ENCODE assay signal across 19 cellular contexts in the genomic region with DNA sequence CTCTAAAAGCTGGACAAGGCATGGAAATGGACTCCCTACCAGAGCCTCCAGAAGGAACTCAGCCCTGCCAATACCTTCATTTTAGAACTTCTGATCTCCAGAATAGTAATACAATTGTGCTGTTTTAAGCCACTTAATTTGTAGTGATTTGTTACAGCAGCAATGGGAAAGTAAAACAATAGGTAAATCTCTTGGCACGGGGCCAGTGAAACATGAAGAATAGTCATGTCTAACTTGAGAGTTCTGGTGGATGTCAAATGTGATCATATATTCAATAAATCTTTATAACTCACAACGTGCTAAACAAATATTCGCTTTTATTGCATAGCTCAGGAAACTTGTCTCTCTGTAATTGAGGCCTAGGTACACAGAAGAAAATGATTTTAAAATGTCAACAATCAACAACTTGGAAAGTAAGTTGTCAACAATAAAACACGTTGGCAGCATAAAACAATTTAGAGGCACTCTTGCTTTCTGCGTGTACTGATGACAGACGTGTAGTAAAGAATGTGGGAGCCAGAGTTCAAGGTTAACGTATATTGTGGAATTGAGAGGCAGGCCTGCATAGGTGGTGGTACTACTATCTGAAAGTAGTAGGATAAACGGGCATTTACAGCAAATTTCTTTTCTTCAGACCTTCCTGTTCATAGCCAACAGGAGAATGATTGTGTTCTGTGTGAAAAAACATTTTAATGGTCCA.
A peak's percentile ranks its signal among the peaks of the same experiment; 100 is the strongest.
DNase-seq lines count a peak whose midpoint lies in the region; ATAC-seq, FAIRE-seq and TF ChIP-seq lines count a peak whose summit lies in the region.
"Had no signal": no experiment of that assay in that cellular context is flagged by ENCODE, and none has a peak within 500 bp of the region (broad histone marks: within the 10 kb centered on the region; RNA-seq: fewer than 3 reads in every experiment).

No MANE protein-coding gene starts in this region.

- no peaks in the 10 kb centered on the region for H3K9me1 ChIP-seq in K562 (ENCODE audit: control insufficient read depth, insufficient read depth, low read length)

- DNase-seq in HepG2 (ENCODE audit: low spot score) (no peak), right lobe of liver (no peak), K562 (ENCODE audit: extremely low read depth in 1 of 4, low spot score in 3 of 4) (no peak), left colon (peak in 1 of 2 donors; percentile 28), GOT3 (lab: John Stamatoyannopoulos, UW) (no peak), HFFc6 (no peak)
- no peak for DNase-seq in stimulated activated effector memory CD8-positive, alpha-beta T cell treated with anti-CD3 and anti-CD28 coated beads, Interleukin-12 subunit alpha, Interleukin-12 subunit beta, amount 100 ng/mL, for 72 hours (ENCODE audit: low spot score in 2 of 2)
- DNase-seq: Caco-2; CD4-positive, CD25-positive, alpha-beta regulatory T cell; CD8-positive, alpha-beta T cell; DMS153; DND-41; H7 had no signal

- TF ChIP-seq POLR2A in HepG2 (IDR thresholded peaks at IDR 0.05; ENCODE audit: insufficient read depth in 1 of 2, low read depth in 2 of 2, low read length in 2 of 2), result no peak
- no peak for TF ChIP-seq POLR2A in right lobe of liver (IDR thresholded peaks at IDR 0.05)
- no peak for TF ChIP-seq POLR2A in K562 (conservative IDR thresholded peaks at IDR 0.05)

- H3K4me1 Mint-ChIP-seq in HFFc6 (ENCODE audit: low read depth), result no peaks in the 10 kb centered on the region
- no peaks in the 10 kb centered on the region for H3K4me1 Mint-ChIP-seq in stimulated activated effector memory CD8-positive, alpha-beta T cell treated with anti-CD3 and anti-CD28 coated beads, Interleukin-12 subunit alpha, Interleukin-12 subunit beta, amount 100 ng/mL, for 72 hours
- H3K4me1 Mint-ChIP-seq: CD4-positive, CD25-positive, alpha-beta regulatory T cell had no signal

- FAIRE-seq in HepG2 (lab: Jason Lieb, UNC), result no peak
- no peak for FAIRE-seq in K562 (lab: Jason Lieb, UNC)
- FAIRE-seq: G401.6, GM12892, H1 had no signal

- no peak overlapping the region for H3K9ac ChIP-seq in HepG2 (ENCODE audit: insufficient read depth, low read depth, low read length)
- H3K9ac ChIP-seq in K562 (ENCODE audit: insufficient read depth in 1 of 2, low read depth in 2 of 2, low read length in 2 of 2), result no peak overlapping the region
- H3K9ac ChIP-seq: BLaER1 had no signal

- H3K9me3 ChIP-seq in HepG2 (ENCODE audit: low read length) (no peaks in the 10 kb centered on the region; the same call in 1 of the 2 replicates), right lobe of liver (no peaks in the 10 kb centered on the region), K562 (replicated peaks; ENCODE audit: control insufficient read depth, insufficient read depth, low read depth, low read length) (peaks cover 4% of the 10 kb centered on the region; the same call in 1 of the 2 replicates)
- H3K9me3 ChIP-seq: BLaER1, Caco-2 had no signal

- in situ Hi-C loops in HepG2 (cut with HindIII; ENCODE audit: extremely low pct_ligation_motif_present, low pct_unique_long_range_greater_than_20kb), result no loop called here
- in situ Hi-C loops in K562 (cut with MboI), result no loop called here

- H3K79me2 ChIP-seq in HepG2 (ENCODE audit: insufficient read depth, low read length), result no peaks in the 10 kb centered on the region
- H3K79me2 ChIP-seq in K562 (ENCODE audit: control insufficient read depth, insufficient read depth, low read length), result no peaks in the 10 kb centered on the region

- H3K4me3 Mint-ChIP-seq in HFFc6, result no peak overlapping the region
- no peak overlapping the region for H3K4me3 Mint-ChIP-seq in stimulated activated effector memory CD8-positive, alpha-beta T cell treated with anti-CD3 and anti-CD28 coated beads, Interleukin-12 subunit alpha, Interleukin-12 subunit beta, amount 100 ng/mL, for 72 hours
- H3K4me3 Mint-ChIP-seq: CD4-positive, CD25-positive, alpha-beta regulatory T cell; CD8-positive, alpha-beta T cell had no signal

- H3K9me3 Mint-ChIP-seq in HFFc6, result peaks cover 48% of the 10 kb centered on the region
- peaks cover 5% of the 10 kb centered on the region for H3K9me3 Mint-ChIP-seq in stimulated activated effector memory CD8-positive, alpha-beta T cell treated with anti-CD3 and anti-CD28 coated beads, Interleukin-12 subunit alpha, Interleukin-12 subunit beta, amount 100 ng/mL, for 72 hours

- ATAC-seq in HepG2 (peak; percentile 56; the same call in 1 of the 3 replicates), right lobe of liver (no peak), K562 (no peak), left colon (peak; percentile 93)
- no peak for ATAC-seq in stimulated activated effector memory CD8-positive, alpha-beta T cell treated with anti-CD3 and anti-CD28 coated beads, Interleukin-12 subunit alpha, Interleukin-12 subunit beta, amount 100 ng/mL, for 72 hours
- ATAC-seq: CD8-positive, alpha-beta T cell; HCT116 had no signal

- H4K20me1 ChIP-seq in HepG2 (ENCODE audit: insufficient read depth, low read length) (no peaks in the 10 kb centered on the region), K562 (replicated peaks; ENCODE audit: control insufficient read depth, insufficient read depth, low read length) (no peaks in the 10 kb centered on the region)
- H4K20me1 ChIP-seq: BLaER1 had no signal

- TF ChIP-seq EP300 in HepG2 (IDR thresholded peaks at IDR 0.05; ENCODE audit: low read depth in 2 of 2, low read length in 2 of 2) (no peak), HepG2 (CRISPR knock-in tag; IDR thresholded peaks at IDR 0.05; ENCODE audit: borderline replicate concordance) (no peak), K562 (IDR thresholded peaks at IDR 0.05; ENCODE audit: low read length) (no peak)

- H3K4me2 ChIP-seq in HepG2 (ENCODE audit: low read depth, low read length) (no peak overlapping the region), K562 (ENCODE audit: insufficient read depth, low read length) (no peak overlapping the region)
- H3K4me2 ChIP-seq: BLaER1 had no signal

- no peak overlapping the region for H3K4me3 ChIP-seq in HepG2 (replicated peaks in 1 of 3; ENCODE audit: insufficient read depth in 1 of 3, low read depth in 2 of 3, low read length in 3 of 3)
- H3K4me3 ChIP-seq in right lobe of liver, result no peak overlapping the region
- no peak overlapping the region for H3K4me3 ChIP-seq in K562
- H3K4me3 ChIP-seq: BLaER1 had no signal

- CTCF ChIA-PET in HepG2 (lab: Yijun Ruan, JAX; ENCODE audit: low intra/inter-chr PET ratio, low total read pairs), result no interaction called here
- CTCF ChIA-PET in K562 (lab: Yijun Ruan, JAX; ENCODE audit: low intra/inter-chr PET ratio), result no interaction called here

- H3K27ac ChIP-seq in HepG2 (ENCODE audit: extremely low read length, insufficient read depth, low read length) (no peak overlapping the region), right lobe of liver (no peak overlapping the region), K562 (ENCODE audit: extremely low read depth, low read depth, low read length) (no peak overlapping the region)
- H3K27ac ChIP-seq: BLaER1, C4-2B had no signal

- H3K27ac Mint-ChIP-seq in HFFc6, result no peak overlapping the region
- H3K27ac Mint-ChIP-seq in stimulated activated effector memory CD8-positive, alpha-beta T cell treated with anti-CD3 and anti-CD28 coated beads, Interleukin-12 subunit alpha, Interleukin-12 subunit beta, amount 100 ng/mL, for 72 hours, result no peak overlapping the region
- H3K27ac Mint-ChIP-seq: CD4-positive, CD25-positive, alpha-beta regulatory T cell; CD8-positive, alpha-beta T cell had no signal

- no peak for TF ChIP-seq CTCF in HepG2 (CRISPR knock-in tag; IDR thresholded peaks at IDR 0.05)
- TF ChIP-seq CTCF in right lobe of liver (IDR thresholded peaks at IDR 0.05), result no peak
- no peak for TF ChIP-seq CTCF in K562 (IDR thresholded peaks at IDR 0.05 in 2 of 3, conservative IDR thresholded peaks at IDR 0.05 in 1 of 3; ENCODE audit: insufficient read depth in 2 of 3, low read depth in 1 of 3, low read length in 3 of 3)
- TF ChIP-seq CTCF in HFFc6 (IDR thresholded peaks at IDR 0.05), result no peak

- no peaks in the 10 kb centered on the region; the same call in 1 of the 2 replicates for H3K36me3 Mint-ChIP-seq in HFFc6 (ENCODE audit: low read depth)
- no peaks in the 10 kb centered on the region for H3K36me3 Mint-ChIP-seq in stimulated activated effector memory CD8-positive, alpha-beta T cell treated with anti-CD3 and anti-CD28 coated beads, Interleukin-12 subunit alpha, Interleukin-12 subunit beta, amount 100 ng/mL, for 72 hours
- H3K36me3 Mint-ChIP-seq: CD4-positive, CD25-positive, alpha-beta regulatory T cell; CD8-positive, alpha-beta T cell had no signal

- TF ChIP-seq RAD21 in HepG2 (CRISPR knock-in tag; IDR thresholded peaks at IDR 0.05) (no peak), K562 (CRISPR knock-in tag; conservative IDR thresholded peaks at IDR 0.05 in 1 of 2, IDR thresholded peaks at IDR 0.05 in 1 of 2) (no peak)

- H3K27me3 ChIP-seq in HepG2 (ENCODE audit: control insufficient read depth in 1 of 2, insufficient read depth in 2 of 2, low read length in 2 of 2) (no peaks in the 10 kb centered on the region), right lobe of liver (no peaks in the 10 kb centered on the region), K562 (ENCODE audit: control insufficient read depth in 2 of 2, insufficient read depth in 2 of 2, low read length in 2 of 2) (no peaks in the 10 kb centered on the region)
- H3K27me3 ChIP-seq: BLaER1 had no signal

- H3K4me1 ChIP-seq in HepG2 (ENCODE audit: insufficient read depth, low read length) (no peaks in the 10 kb centered on the region), right lobe of liver (no peaks in the 10 kb centered on the region), K562 (replicated peaks in 1 of 2; ENCODE audit: control insufficient read depth in 2 of 2, insufficient read depth in 2 of 2, low read length in 2 of 2) (no peaks in the 10 kb centered on the region)
- H3K4me1 ChIP-seq: BLaER1, Caco-2 had no signal

- BruUV-seq in HepG2 (replicated peaks; lab: Mats Ljungman, UMichigan) (no TSS peak), K562 (replicated peaks; lab: Mats Ljungman, UMichigan) (no TSS peak)

- H3K27me3 Mint-ChIP-seq in HFFc6 (ENCODE audit: insufficient read depth), result no peaks in the 10 kb centered on the region
- H3K27me3 Mint-ChIP-seq: CD4-positive, CD25-positive, alpha-beta regulatory T cell had no signal

- no peaks in the 10 kb centered on the region for H3K36me3 ChIP-seq in HepG2 (replicated peaks in 1 of 2; ENCODE audit: control insufficient read depth in 1 of 2, insufficient read depth in 2 of 2, low read length in 2 of 2)
- no peaks in the 10 kb centered on the region for H3K36me3 ChIP-seq in right lobe of liver
- no peaks in the 10 kb centered on the region for H3K36me3 ChIP-seq in K562 (ENCODE audit: control insufficient read depth, insufficient read depth, low read length)
- H3K36me3 ChIP-seq: BLaER1 had no signal

- WGBS in HepG2 (ENCODE audit: low lambda C conversion rate), result 7% methylated on average over 8 of the region's 8 CpGs
- WGBS in right lobe of liver (ENCODE audit: insufficient coverage, low coverage, low lambda C conversion rate, missing lambda C conversion rate), result 47% methylated on average over 8 of the region's 8 CpGs
- 0% methylated on average over 8 of the region's 8 CpGs for WGBS in K562 (ENCODE audit: insufficient coverage, low coverage, missing lambda C conversion rate)

- H2AFZ ChIP-seq in HepG2 (ENCODE audit: low read length) (no peak overlapping the region), K562 (ENCODE audit: low read depth, low read length) (no peak overlapping the region)

- intact Hi-C loops in HepG2 (cut with micrococcal nuclease; ENCODE audit: unreplicated experiment), result no loop called here
- intact Hi-C loops in right lobe of liver (cut with DNase I), result no loop called here
- intact Hi-C loops in K562 (cut with micrococcal nuclease), result no loop called here
- intact Hi-C loops in left colon (cut with DNase I, micrococcal nuclease), result no loop called here

- POLR2A ChIA-PET in HepG2 (lab: Yijun Ruan, JAX) (no interaction called here), K562 (lab: Yijun Ruan, JAX) (no interaction called here)

Comparison
In these comparisons a context has a peak if more than half of its experiments do, and no peak if none do; other contexts are left out.
1. ATAC-seq: peak in HepG2 (single experiment) and left colon (single experiment); none in right lobe of liver (0 of 4), K562 (single experiment) and stimulated activated effector memory CD8-positive, alpha-beta T cell treated with anti-CD3 and anti-CD28 coated beads, Interleukin-12 subunit alpha, Interleukin-12 subunit beta, amount 100 ng/mL, for 72 hours (single experiment).
2. Of the 241 proteins assayed by ChIP-seq in both HepG2 and K562: peak only in HepG2: none; only in K562: NFIC; in both: none; in neither: 240.